In the genomic region with DNA sequence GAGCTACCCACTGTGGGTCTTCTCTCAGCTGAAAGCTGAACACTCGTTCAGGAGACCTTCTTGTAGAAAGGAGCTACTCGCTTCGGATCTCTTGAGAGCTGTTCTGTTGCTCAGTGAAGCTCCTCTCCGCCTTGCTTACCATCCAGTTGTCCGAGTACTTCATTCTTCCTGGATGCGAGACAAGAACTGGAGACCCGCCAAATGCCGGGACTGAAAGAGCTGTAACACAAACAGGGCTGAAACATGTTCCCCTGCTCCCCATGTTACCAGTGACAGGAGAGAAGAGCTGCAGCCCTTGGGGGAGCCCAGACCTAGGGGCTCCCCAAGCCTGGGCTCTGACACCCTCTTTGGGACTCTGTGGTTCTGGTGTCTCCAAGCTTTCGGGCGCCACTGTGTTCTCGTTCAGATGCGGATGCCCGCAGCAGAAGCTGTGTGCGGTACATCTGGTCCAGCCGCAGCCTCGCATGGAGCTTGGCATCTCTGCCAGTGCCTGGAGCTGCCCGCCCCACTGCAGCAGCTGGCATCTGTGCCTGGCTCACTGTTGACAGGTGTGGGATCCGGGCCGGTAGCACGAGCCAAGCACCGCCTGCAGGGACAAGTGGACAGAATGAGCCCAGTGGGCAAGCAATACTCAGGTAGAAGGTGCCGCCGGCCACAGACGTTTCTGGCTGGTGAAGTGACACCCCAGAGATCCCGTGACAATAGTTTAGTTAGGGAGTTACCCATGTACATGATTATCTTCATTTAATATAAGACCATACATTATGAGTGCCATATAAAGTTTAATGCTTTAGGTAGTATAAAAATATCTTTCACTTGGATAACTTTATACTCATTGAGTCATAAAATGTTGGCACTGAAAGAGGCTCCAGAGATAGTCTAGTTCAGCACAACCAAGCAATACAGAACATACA, we compare ENCODE assay signal across 25 cellular contexts. TPM values are rescaled to one million over a fixed set of nuclear protein-coding genes. Genes with fewer than 3 reads are reported as not detected.
DNase-seq lines count a peak whose midpoint lies in the region; ATAC-seq and TF ChIP-seq lines count a peak whose summit lies in the region.
"Had no signal": no experiment of that assay in that cellular context is flagged by ENCODE, and none has a peak within 500 bp of the region (broad histone marks: within the 10 kb centered on the region; RNA-seq: fewer than 3 reads in every experiment).

No MANE protein-coding gene starts in this region.

- H4K20me1 ChIP-seq in osteoblast (ENCODE audit: insufficient read depth, low read length) (no peaks in the 10 kb centered on the region), GM23338 (replicated peaks; ENCODE audit: insufficient read depth) (peaks cover 6% of the 10 kb centered on the region; the same call in 1 of the 2 replicates)
- H4K20me1 ChIP-seq: BLaER1 had no signal

- TF ChIP-seq CTCF in Peyer's patch (IDR thresholded peaks at IDR 0.05) (peak in 1 of 6 experiments; percentile 9), osteoblast (IDR thresholded peaks at IDR 0.05; ENCODE audit: extremely low read depth, low read depth, low read length) (no peak), GM23338 (conservative IDR thresholded peaks at IDR 0.05; ENCODE audit: low read depth in 2 of 2) (no peak)

- H3K4me1 Mint-ChIP-seq in immature natural killer cell, result peaks cover 23 to 35% of the 10 kb centered on the region in 2 donors
- no peaks in the 10 kb centered on the region for H3K4me1 Mint-ChIP-seq in GM23338

- DNase-seq in DMS53 (lab: John Stamatoyannopoulos, UW) (peak; percentile 30), DMS53 treated with DMSO at 0.1 percent for 48 hours (lab: John Stamatoyannopoulos, UW; ENCODE audit: unreplicated experiment) (no peak), Peyer's patch (peak in 2 of 3 donors; percentile 63 to 84), immature natural killer cell (no peak), osteoblast (ENCODE audit: insufficient read length, low spot score, missing footprints) (peak; percentile 41), GM23338 (ENCODE audit: low spot score) (no peak), NCI-H345 treated with DMSO at 0.1 percent for 48 hours (lab: John Stamatoyannopoulos, UW; ENCODE audit: unreplicated experiment) (no peak)
- no peak for DNase-seq in activated CD4-positive, CD25-positive, alpha-beta regulatory T cell (lab: John Stamatoyannopoulos, UW)
- DNase-seq: 8988T; CD4-positive, CD25-positive, alpha-beta regulatory T cell; COR-L47; DND-41; NCI-H1048; NCI-H1417; NCI-H1694 treated with DMSO at 0.1 percent for 48 hours; NCI-H2081; NCI-H2227 treated with DMSO at 0.1 percent for 48 hours; NCI-H510A; NCI-H69 had no signal

- H3K79me2 ChIP-seq in osteoblast (ENCODE audit: insufficient read depth, low read length) (no peaks in the 10 kb centered on the region), GM23338 (replicated peaks; ENCODE audit: insufficient read depth) (peaks cover 18% of the 10 kb centered on the region; the same call in 1 of the 2 replicates)

- no peak overlapping the region for H2AFZ ChIP-seq in osteoblast (ENCODE audit: low read length)
- no peak overlapping the region for H2AFZ ChIP-seq in GM23338

- H3K36me3 Mint-ChIP-seq in immature natural killer cell (peaks cover 6 to 18% (median 9%) of the 10 kb centered on the region in 3 donors), GM23338 (ENCODE audit: low read depth) (peaks cover 35% of the 10 kb centered on the region; the same call in 2 of the 3 replicates)

- H3K4me1 ChIP-seq in Peyer's patch (peaks cover 0 to 4% (median 0%) of the 10 kb centered on the region in 4 donors), osteoblast (ENCODE audit: insufficient read depth, low read length) (no peaks in the 10 kb centered on the region), GM23338 (ENCODE audit: insufficient read depth) (no peaks in the 10 kb centered on the region)
- H3K4me1 ChIP-seq: SJCRH30 had no signal

- no peak for TF ChIP-seq POLR2A in Peyer's patch (IDR thresholded peaks at IDR 0.05)

- H3K4me2 ChIP-seq in osteoblast (ENCODE audit: insufficient read depth, low read length) (no peak overlapping the region), GM23338 (no peak overlapping the region)
- H3K4me2 ChIP-seq: BLaER1, KMS-11 had no signal

- H3K4me3 Mint-ChIP-seq in immature natural killer cell (peak overlapping the region in 1 of 5 donors; percentile 87), GM23338 (no peak overlapping the region)
- H3K4me3 Mint-ChIP-seq: IgD-negative memory B cell had no signal

- H3K4me3 ChIP-seq in Peyer's patch (no peak overlapping the region), osteoblast (ENCODE audit: insufficient read depth, low read length) (no peak overlapping the region), GM23338 (no peak overlapping the region)
- H3K4me3 ChIP-seq: BLaER1, SJCRH30 had no signal

- H3F3A ChIP-seq in GM23338 (replicated peaks; ENCODE audit: low read depth), result no peaks in the 10 kb centered on the region

- H3K27me3 ChIP-seq in Peyer's patch (no peaks in the 10 kb centered on the region), osteoblast (ENCODE audit: insufficient read depth, low read length) (no peaks in the 10 kb centered on the region), GM23338 (ENCODE audit: insufficient read depth) (no peaks in the 10 kb centered on the region)
- H3K27me3 ChIP-seq: BLaER1, SJCRH30 had no signal

- H3K27ac ChIP-seq in Peyer's patch, result no peak overlapping the region
- H3K27ac ChIP-seq in osteoblast (ENCODE audit: low read depth, low read length), result no peak overlapping the region
- no peak overlapping the region for H3K27ac ChIP-seq in GM23338 (ENCODE audit: low read depth)
- H3K27ac ChIP-seq: BLaER1, HL-60, KMS-11, SJCRH30 had no signal

- H3K9me3 ChIP-seq in Peyer's patch (no peaks in the 10 kb centered on the region), osteoblast (ENCODE audit: low read depth, low read length) (no peaks in the 10 kb centered on the region)
- H3K9me3 ChIP-seq: SJCRH30 had no signal

- H3K36me3 ChIP-seq in Peyer's patch (peaks cover 0 to 12% (median 0%) of the 10 kb centered on the region in 3 donors), osteoblast (ENCODE audit: insufficient read depth, low read length) (no peaks in the 10 kb centered on the region), GM23338 (ENCODE audit: insufficient read depth) (peaks cover 10% of the 10 kb centered on the region; the same call in 1 of the 2 replicates)

- peak overlapping the region in 4 of 6 donors; percentile 44 to 96 (median 94) for H3K27ac Mint-ChIP-seq in immature natural killer cell
- no peak overlapping the region for H3K27ac Mint-ChIP-seq in GM23338
- H3K27ac Mint-ChIP-seq: IgD-negative memory B cell had no signal

- peaks cover 0 to 3% (median 0%) of the 10 kb centered on the region in 3 donors for H3K27me3 Mint-ChIP-seq in immature natural killer cell (ENCODE audit: low read depth in 3 of 3)
- H3K27me3 Mint-ChIP-seq in GM23338 (ENCODE audit: insufficient read depth, low read depth, poor library complexity), result no peaks in the 10 kb centered on the region
- H3K27me3 Mint-ChIP-seq: CD4-positive, CD25-positive, alpha-beta regulatory T cell; IgD-negative memory B cell had no signal

- no peaks in the 10 kb centered on the region for H3K9me2 ChIP-seq in GM23338 (ENCODE audit: insufficient read depth)

- no peak for ATAC-seq in GM23338
- ATAC-seq: Right ventricle myocardium inferior had no signal

- no peaks in the 10 kb centered on the region for H3K9me3 Mint-ChIP-seq in immature natural killer cell
- no peaks in the 10 kb centered on the region for H3K9me3 Mint-ChIP-seq in GM23338
- H3K9me3 Mint-ChIP-seq: IgD-negative memory B cell had no signal

TF ChIP-seq in GM23338, 12 proteins besides CTCF, POLR2A, EP300 and RAD21 (continues in another document):
- TF ChIP-seq JUNB (IDR thresholded peaks at IDR 0.05; ENCODE audit: unreplicated experiment) (no peak), POLR2AphosphoS5 (IDR thresholded peaks at IDR 0.05; ENCODE audit: low read depth) (no peak), REST (IDR thresholded peaks at IDR 0.05; ENCODE audit: unreplicated experiment) (no peak), CREB1 (CRISPR knock-in tag; IDR thresholded peaks at IDR 0.05; ENCODE audit: low read depth) (no peak), EZH2phosphoT487 (IDR thresholded peaks at IDR 0.05; ENCODE audit: unreplicated experiment) (no peak)
- TF ChIP-seq, protein P1, sequence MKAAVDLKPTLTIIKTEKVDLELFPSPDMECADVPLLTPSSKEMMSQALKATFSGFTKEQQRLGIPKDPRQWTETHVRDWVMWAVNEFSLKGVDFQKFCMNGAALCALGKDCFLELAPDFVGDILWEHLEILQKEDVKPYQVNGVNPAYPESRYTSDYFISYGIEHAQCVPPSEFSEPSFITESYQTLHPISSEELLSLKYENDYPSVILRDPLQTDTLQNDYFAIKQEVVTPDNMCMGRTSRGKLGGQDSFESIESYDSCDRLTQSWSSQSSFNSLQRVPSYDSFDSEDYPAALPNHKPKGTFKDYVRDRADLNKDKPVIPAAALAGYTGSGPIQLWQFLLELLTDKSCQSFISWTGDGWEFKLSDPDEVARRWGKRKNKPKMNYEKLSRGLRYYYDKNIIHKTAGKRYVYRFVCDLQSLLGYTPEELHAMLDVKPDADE (IDR thresholded peaks at IDR 0.05), result no peak

RNA-seq across cellular contexts. Expression of gene EMSY, which starts 49.1 kb away (rescaled TPM):
- 10 to 100 TPM; 27.6 to 36.5 (median 32.0) TPM for total RNA-seq in Peyer's patch
- 10 to 100 TPM; 14.4 to 16.9 (median 15.5) TPM for polyA plus RNA-seq in immature natural killer cell
- total RNA-seq in osteoblast, result 17.4 and 20.3 TPM in 2 replicates
- 29.0 and 46.9 TPM in 2 replicates for total RNA-seq in GM23338 (2014; rRNA removed; shearing (Covaris generic))
- 22.0 and 25.0 TPM in 2 replicates for polyA plus RNA-seq in GM23338 (2016; fragmentation: Nextera tagmentation; extraction: Ambion mirVana)

Comparison
In these comparisons a context has a peak if more than half of its experiments do, and no peak if none do; other contexts are left out.
1. DNase-seq: peak in DMS53 (single experiment), Peyer's patch (2 of 3) and osteoblast (single experiment); none in DMS53 treated with DMSO at 0.1 percent for 48 hours (single experiment), immature natural killer cell (0 of 3), GM23338 (single experiment), NCI-H345 treated with DMSO at 0.1 percent for 48 hours (single experiment) and activated CD4-positive, CD25-positive, alpha-beta regulatory T cell (0 of 4).